Comparison of ENCODE assay signal across 17 cellular contexts in genomic region chr18:61755553-61755952, GRCh38.
A peak's percentile ranks its signal among the peaks of the same experiment; 100 is the strongest.
DNase-seq lines count a peak whose midpoint lies in the region; ATAC-seq, FAIRE-seq and TF ChIP-seq lines count a peak whose summit lies in the region.
"Had no signal": no experiment of that assay in that cellular context is flagged by ENCODE, and none has a peak within 500 bp of the region (broad histone marks: within the 10 kb centered on the region; RNA-seq: fewer than 3 reads in every experiment).

No MANE protein-coding gene starts in this region.

- H2BK120ac ChIP-seq in IMR-90 (ENCODE audit: low read depth, low read length) (no peak overlapping the region), H1 (replicated peaks; ENCODE audit: low read depth, low read length) (no peak overlapping the region)

- no peaks in the 10 kb centered on the region for H4K20me1 ChIP-seq in IMR-90 (ENCODE audit: insufficient read depth, low read length)
- no peaks in the 10 kb centered on the region for H4K20me1 ChIP-seq in H1 (replicated peaks in 1 of 2; ENCODE audit: control insufficient read depth in 1 of 2, insufficient read depth in 2 of 2, low read length in 2 of 2)
- H4K20me1 ChIP-seq: BLaER1 treated with 17β-estradiol and CSF1 and Interleukin-3, amounts not matched to agents 10 nM and 100 nM had no signal

- H2BK12ac ChIP-seq in H1 (ENCODE audit: low read depth, low read length) = no peak overlapping the region; the same call in 1 of the 2 replicates

- DNase-seq in IMR-90 (peak; percentile 18), H1 (ENCODE audit: low read depth in 1 of 2, low spot score in 2 of 2) (no peak), progenitor cell of endocrine pancreas (ENCODE audit: low spot score, unreplicated experiment) (no peak), type B pancreatic cell (ENCODE audit: extremely low spot score, unreplicated experiment) (no peak), endothelial cell (ENCODE audit: low spot score) (no peak), omental fat pad (ENCODE audit: low spot score) (no peak)
- DNase-seq: Calu3; CD8-positive, alpha-beta T cell; DMS79 treated with DMSO at 0.1 percent for 48 hours; GOT3 had no signal

- BruUV-seq in IMR-90 (replicated peaks; lab: Mats Ljungman, UMichigan) = no TSS peak

- H3K14ac ChIP-seq in IMR-90 (replicated peaks; ENCODE audit: low read depth, low read length) (no peak overlapping the region), H1 (ENCODE audit: insufficient read length) (no peak overlapping the region)

- no peaks in the 10 kb centered on the region for H3K27me3 Mint-ChIP-seq in progenitor cell of endocrine pancreas
- H3K27me3 Mint-ChIP-seq in type B pancreatic cell = no peaks in the 10 kb centered on the region
- H3K27me3 Mint-ChIP-seq in endothelial cell (ENCODE audit: unreplicated experiment) = peaks cover 6% of the 10 kb centered on the region
- H3K27me3 Mint-ChIP-seq: B cell had no signal

- in situ Hi-C loops in IMR-90 (cut with MboI; ENCODE audit: low sequenced_read_pairs) = no loop called here

- H3K9ac ChIP-seq in IMR-90 (ENCODE audit: low read depth, low read length) = no peak overlapping the region
- H3K9ac ChIP-seq in H1 (replicated peaks in 1 of 4; ENCODE audit: extremely low read depth in 1 of 4, low read depth in 3 of 4, low read length in 3 of 4) = no peak overlapping the region
- H3K9ac ChIP-seq: BLaER1 treated with 17β-estradiol and CSF1 and Interleukin-3, amounts not matched to agents 10 nM and 100 nM had no signal

- H3K4ac ChIP-seq in IMR-90 (ENCODE audit: low read depth, low read length) (no peak overlapping the region), H1 (replicated peaks; ENCODE audit: insufficient read length, low read depth, low read length) (no peak overlapping the region)

- no peak overlapping the region for H2AK9ac ChIP-seq in IMR-90 (replicated peaks; ENCODE audit: low read depth, low read length, poor library complexity)

- no peak for TF ChIP-seq EP300 in H1 (IDR thresholded peaks at IDR 0.05; ENCODE audit: borderline replicate concordance in 1 of 2, low read depth in 2 of 2, low read length in 2 of 2)

- POLR2A ChIA-PET in IMR-90 (lab: Charles Lee; ENCODE audit: unreplicated experiment) (interaction anchor here (0.6 kb wide), 1 partner anchor 10 kb away, joined by 5 read pairs; no protein-coding TSS in a partner anchor), H1 (lab: Charles Lee; ENCODE audit: partially characterized antibody) (no interaction called here)

- H3K9me3 ChIP-seq in IMR-90 (ENCODE audit: control insufficient read depth, insufficient read depth, low read length) (no peaks in the 10 kb centered on the region), H1 (ENCODE audit: insufficient read depth in 2 of 2, low read depth in 1 of 2, low read length in 1 of 2) (no peaks in the 10 kb centered on the region)
- H3K9me3 ChIP-seq: HAP-1 had no signal

- H3K36me3 ChIP-seq in IMR-90 (ENCODE audit: control insufficient read depth, insufficient read depth, low read length) (no peaks in the 10 kb centered on the region), H1 (ENCODE audit: control insufficient read depth in 2 of 4, insufficient read depth in 4 of 4, low read length in 3 of 4) (no peaks in the 10 kb centered on the region)
- H3K36me3 ChIP-seq: BLaER1 treated with 17β-estradiol and CSF1 and Interleukin-3, amounts not matched to agents 10 nM and 100 nM; HAP-1 had no signal

- H4K8ac ChIP-seq in IMR-90 (ENCODE audit: low read depth in 2 of 2, low read length in 2 of 2) = no peak overlapping the region
- H4K8ac ChIP-seq in H1 (ENCODE audit: extremely low read depth, insufficient read depth, low read length) = no peak overlapping the region

- TF ChIP-seq RAD21 in IMR-90 (IDR thresholded peaks at IDR 0.05; ENCODE audit: low read length) (no peak), H1 (IDR thresholded peaks at IDR 0.05 in 1 of 2, conservative IDR thresholded peaks at IDR 0.05 in 1 of 2; ENCODE audit: low read depth in 2 of 2, low read length in 2 of 2) (no peak)

- CTCF ChIA-PET in IMR-90 (lab: Yijun Ruan, JAX) = no interaction called here
- CTCF ChIA-PET in H1 (lab: Charles Lee; ENCODE audit: partially characterized antibody) = interaction anchor here (1.0 to 2.8 kb wide), 4 partner anchors 11 to 145 kb away, joined by 3 to 9 read pairs (median 6); no protein-coding TSS in a partner anchor

- peaks cover 1% of the 10 kb centered on the region; the same call in 1 of the 2 replicates for H3K4me1 ChIP-seq in IMR-90 (ENCODE audit: control insufficient read depth, insufficient read depth, low read length)
- no peaks in the 10 kb centered on the region for H3K4me1 ChIP-seq in H1 (replicated peaks in 1 of 4; ENCODE audit: control insufficient read depth in 3 of 4, insufficient read depth in 4 of 4, low read length in 3 of 4)
- H3K4me1 ChIP-seq: HAP-1 had no signal

- no peak overlapping the region for H3K18ac ChIP-seq in IMR-90 (ENCODE audit: low read depth, low read length)
- H3K18ac ChIP-seq in H1 (ENCODE audit: extremely low read depth, low read length) = no peak overlapping the region

- TF ChIP-seq POLR2A in IMR-90 (IDR thresholded peaks at IDR 0.05; ENCODE audit: low read depth, low read length) (no peak), H1 (IDR thresholded peaks at IDR 0.05; ENCODE audit: control extremely low read depth in 1 of 2, low read depth in 2 of 2, low read length in 2 of 2) (no peak)

- H3K9me3 Mint-ChIP-seq in progenitor cell of endocrine pancreas (ENCODE audit: low read depth) (peaks cover 4% of the 10 kb centered on the region), type B pancreatic cell (no peaks in the 10 kb centered on the region), endothelial cell (ENCODE audit: unreplicated experiment) (no peaks in the 10 kb centered on the region)
- H3K9me3 Mint-ChIP-seq: CD8-positive, alpha-beta T cell had no signal

- TF ChIP-seq CTCF in IMR-90 (conservative IDR thresholded peaks at IDR 0.05; ENCODE audit: low read depth, low read length) (no peak), H1 (IDR thresholded peaks at IDR 0.05; ENCODE audit: control extremely low read depth in 1 of 3, insufficient read depth in 1 of 3, low read depth in 1 of 3, low read length in 3 of 3) (no peak), progenitor cell of endocrine pancreas (IDR thresholded peaks at IDR 0.05; ENCODE audit: unreplicated experiment) (no peak), type B pancreatic cell (conservative IDR thresholded peaks at IDR 0.05) (no peak), endothelial cell (IDR thresholded peaks at IDR 0.05; ENCODE audit: unreplicated experiment) (no peak), omental fat pad (IDR thresholded peaks at IDR 0.05) (no peak)

- H3K27ac Mint-ChIP-seq in progenitor cell of endocrine pancreas (peak overlapping the region; percentile 59), type B pancreatic cell (peak overlapping the region; percentile 1), endothelial cell (ENCODE audit: unreplicated experiment) (no peak overlapping the region)
- H3K27ac Mint-ChIP-seq: B cell; CD8-positive, alpha-beta T cell had no signal

- dilution Hi-C loops in IMR-90 (cut with HindIII; ENCODE audit: low sequenced_read_pairs, unreplicated experiment) = no loop called here

- ATAC-seq in IMR-90 (ENCODE audit: low read depth) (peak; percentile 42), HG03135 (IDR thresholded peaks at IDR 0.05; ENCODE audit: unreplicated experiment) (no peak), omental fat pad (ENCODE audit: low FRiP score) (no peak)
- ATAC-seq: CD8-positive, alpha-beta T cell; GM12878; K562 had no signal

- H2AK5ac ChIP-seq in IMR-90 (ENCODE audit: low read depth, low read length) (no peak overlapping the region), H1 (ENCODE audit: low read depth, low read length) (0 out of 2 replicates have a peak overlapping the region, but pooled peaks have one; percentile 19)

- H4K5ac ChIP-seq in IMR-90 (ENCODE audit: low read depth, low read length) (no peak overlapping the region), H1 (ENCODE audit: insufficient read length, low read depth, low read length) (no peak overlapping the region)

- no peaks in the 10 kb centered on the region for H3K79me2 ChIP-seq in H1 (ENCODE audit: control insufficient read depth in 1 of 2, insufficient read depth in 2 of 2, low read length in 2 of 2)

- no peak overlapping the region for H2BK20ac ChIP-seq in IMR-90 (ENCODE audit: low read depth, low read length)
- H2BK20ac ChIP-seq in H1 (ENCODE audit: low read length) = no peak overlapping the region

- no peak overlapping the region for H2AFZ ChIP-seq in IMR-90 (replicated peaks; ENCODE audit: low read length, poor library complexity)
- 0 out of 2 replicates have a peak overlapping the region, but pooled peaks have one; percentile 24 for H2AFZ ChIP-seq in H1 (ENCODE audit: low read length)

- H4K91ac ChIP-seq in IMR-90 (ENCODE audit: insufficient read depth, low read depth, low read length) = no peak overlapping the region
- no peak overlapping the region for H4K91ac ChIP-seq in H1 (replicated peaks; ENCODE audit: insufficient read length, low read length)

- H2BK5ac ChIP-seq in IMR-90 (ENCODE audit: low read depth, low read length, poor library complexity, severe bottlenecking) (no peak overlapping the region), H1 (ENCODE audit: low read depth, low read length) (no peak overlapping the region)

- no peak overlapping the region for H2BK15ac ChIP-seq in IMR-90 (ENCODE audit: low read depth, low read length)
- H2BK15ac ChIP-seq in H1 (ENCODE audit: low read length) = no peak overlapping the region

- H3K23me2 ChIP-seq in H1 (ENCODE audit: low read depth, low read length) = no peaks in the 10 kb centered on the region

- peaks cover 55% of the 10 kb centered on the region for H3K4me1 Mint-ChIP-seq in progenitor cell of endocrine pancreas (ENCODE audit: low read depth)
- peaks cover 16% of the 10 kb centered on the region for H3K4me1 Mint-ChIP-seq in type B pancreatic cell (ENCODE audit: unreplicated experiment)
- H3K4me1 Mint-ChIP-seq in endothelial cell (ENCODE audit: unreplicated experiment) = peaks cover 4% of the 10 kb centered on the region
- H3K4me1 Mint-ChIP-seq: B cell had no signal

- no peak overlapping the region for H3K27ac ChIP-seq in IMR-90 (ENCODE audit: insufficient read depth, low read length)
- H3K27ac ChIP-seq in H1 (ENCODE audit: low read depth, low read length) = no peak overlapping the region
- H3K27ac ChIP-seq: BLaER1 treated with 17β-estradiol and CSF1 and Interleukin-3, amounts not matched to agents 10 nM and 100 nM; HL-60 had no signal

- intact Hi-C loops in IMR-90 (cut with micrococcal nuclease) = no loop called here

- H3K4me2 ChIP-seq in IMR-90 (ENCODE audit: low read depth, low read length) = no peak overlapping the region
- H3K4me2 ChIP-seq in H1 (ENCODE audit: insufficient read depth in 1 of 2, low read depth in 2 of 2, low read length in 2 of 2) = no peak overlapping the region
- H3K4me2 ChIP-seq: BLaER1 treated with 17β-estradiol and CSF1 and Interleukin-3, amounts not matched to agents 10 nM and 100 nM had no signal

- H3K56ac ChIP-seq in IMR-90 (ENCODE audit: extremely low read depth, insufficient read depth, low read length) (no peak overlapping the region), H1 (replicated peaks; ENCODE audit: insufficient read length, low read depth, low read length) (no peak overlapping the region)

- H3K23ac ChIP-seq in IMR-90 (ENCODE audit: low read depth, low read length) (no peak overlapping the region), H1 (ENCODE audit: insufficient read length) (no peak overlapping the region)

- H3K36me3 Mint-ChIP-seq in progenitor cell of endocrine pancreas (ENCODE audit: insufficient read depth) = no peaks in the 10 kb centered on the region
- no peaks in the 10 kb centered on the region for H3K36me3 Mint-ChIP-seq in type B pancreatic cell
- H3K36me3 Mint-ChIP-seq in endothelial cell (ENCODE audit: low read depth, unreplicated experiment) = no peaks in the 10 kb centered on the region
- H3K36me3 Mint-ChIP-seq: CD8-positive, alpha-beta T cell had no signal

- H3K27me3 ChIP-seq in IMR-90 (ENCODE audit: control insufficient read depth, insufficient read depth, low read length) (no peaks in the 10 kb centered on the region), H1 (replicated peaks in 1 of 4; ENCODE audit: control insufficient read depth in 3 of 4, extremely low read depth in 1 of 4, insufficient read depth in 3 of 4, low read length in 3 of 4) (no peaks in the 10 kb centered on the region)

- H3K4me3 ChIP-seq in IMR-90 (ENCODE audit: insufficient read depth, low read depth, low read length) = no peak overlapping the region
- H3K4me3 ChIP-seq in H1 (ENCODE audit: extremely low read depth in 1 of 4, insufficient read depth in 2 of 4, low read depth in 3 of 4, low read length in 4 of 4) = no peak overlapping the region
- H3K4me3 ChIP-seq: BLaER1 treated with 17β-estradiol and CSF1 and Interleukin-3, amounts not matched to agents 10 nM and 100 nM; GM12878; HAP-1; K562 had no signal

- FAIRE-seq in H1 (lab: Jason Lieb, UNC) = no peak
- FAIRE-seq: GM12878, K562 had no signal

- no peak overlapping the region for H3K4me3 Mint-ChIP-seq in progenitor cell of endocrine pancreas (ENCODE audit: low read depth)
- no peak overlapping the region for H3K4me3 Mint-ChIP-seq in type B pancreatic cell
- H3K4me3 Mint-ChIP-seq in endothelial cell (ENCODE audit: unreplicated experiment) = no peak overlapping the region
- H3K4me3 Mint-ChIP-seq: B cell; CD8-positive, alpha-beta T cell had no signal

- 86% methylated on average over 5 of the region's 7 CpGs; no CpG with 5 or more reads in 1 of the 2 experiments for WGBS in IMR-90 (ENCODE audit: extremely low coverage in 2 of 2, insufficient read length in 1 of 2), 2 experiments
- WGBS in H1 (ENCODE audit: extremely low coverage in 1 of 2, insufficient coverage in 1 of 2, insufficient read length in 1 of 2, insufficient replicate concordance in 2 of 2, low coverage in 1 of 2, low lambda C conversion rate in 2 of 2, missing lambda C conversion rate in 1 of 2), 2 experiments = 90% methylated on average over 7 of the region's 7 CpGs; no CpG with 5 or more reads in 1 of the 2 experiments

- H3K9me1 ChIP-seq in IMR-90 (ENCODE audit: insufficient read depth, low read length) = no peaks in the 10 kb centered on the region

- H3K79me1 ChIP-seq in IMR-90 (ENCODE audit: low read depth in 1 of 2, low read length in 2 of 2) (no peaks in the 10 kb centered on the region), H1 (ENCODE audit: low read depth, low read length) (no peaks in the 10 kb centered on the region)
